22 cellular contexts compared by ENCODE assay signal in the genomic region with DNA sequence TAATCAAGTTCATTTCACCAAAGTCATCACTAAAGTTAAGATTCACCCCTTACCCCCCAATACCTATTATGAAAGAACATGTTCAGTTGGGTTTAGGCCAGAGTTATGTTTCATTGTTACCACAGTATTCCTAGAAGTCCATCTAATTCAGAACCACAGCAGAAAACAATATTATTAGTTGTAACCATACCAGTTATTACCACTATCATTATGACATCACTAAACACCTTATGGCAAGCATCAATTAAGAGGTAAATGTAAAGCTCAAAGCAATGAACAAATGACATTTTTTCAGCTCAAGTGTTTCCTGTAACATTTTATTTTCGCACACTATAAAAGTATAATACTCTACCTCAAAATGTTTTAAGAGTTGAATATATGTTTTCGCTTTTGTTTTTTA. TPM values are rescaled to one million over a fixed set of nuclear protein-coding genes. Genes with fewer than 3 reads are reported as not detected.
A peak's percentile ranks its signal among the peaks of the same experiment; 100 is the strongest.
DNase-seq lines count a peak whose midpoint lies in the region; ATAC-seq, FAIRE-seq and TF ChIP-seq lines count a peak whose summit lies in the region.
"Had no signal": no experiment of that assay in that cellular context is flagged by ENCODE, and none has a peak within 500 bp of the region (broad histone marks: within the 10 kb centered on the region; RNA-seq: fewer than 3 reads in every experiment).

No MANE protein-coding gene starts in this region.

- H3K9ac ChIP-seq in HepG2 (ENCODE audit: insufficient read depth, low read depth, low read length) = no peak overlapping the region
- H3K9ac ChIP-seq: BLaER1 had no signal

- H3K4me3 ChIP-seq in HepG2 (replicated peaks in 1 of 3; ENCODE audit: insufficient read depth in 1 of 3, low read depth in 2 of 3, low read length in 3 of 3) (no peak overlapping the region), right lobe of liver (no peak overlapping the region), GM23338 (no peak overlapping the region)
- H3K4me3 ChIP-seq: BLaER1, GM12878, HAP-1 had no signal

- H3K9me3 Mint-ChIP-seq in brain (peaks cover 0 to 6% (median 0%) of the 10 kb centered on the region in 5 experiments), type B pancreatic cell (peaks cover 4% of the 10 kb centered on the region), progenitor cell of endocrine pancreas (ENCODE audit: low read depth) (no peaks in the 10 kb centered on the region), GM23338 (no peaks in the 10 kb centered on the region; the same call in 2 of the 3 replicates)
- H3K9me3 Mint-ChIP-seq: CD4-positive, CD25-positive, alpha-beta regulatory T cell; CD8-positive, alpha-beta memory T cell had no signal

- TF ChIP-seq POLR2A in HepG2 (IDR thresholded peaks at IDR 0.05; ENCODE audit: insufficient read depth in 1 of 2, low read depth in 2 of 2, low read length in 2 of 2) (no peak), right lobe of liver (IDR thresholded peaks at IDR 0.05) (no peak)

- no peak for TF ChIP-seq EP300 in HepG2 (IDR thresholded peaks at IDR 0.05; ENCODE audit: low read depth in 2 of 2, low read length in 2 of 2)
- no peak for TF ChIP-seq EP300 in HepG2 (CRISPR knock-in tag; IDR thresholded peaks at IDR 0.05; ENCODE audit: borderline replicate concordance)

- peaks cover 4% of the 10 kb centered on the region; the same call in 1 of the 2 replicates for H3F3A ChIP-seq in GM23338 (replicated peaks; ENCODE audit: low read depth)

- CTCF ChIA-PET in HepG2 (lab: Yijun Ruan, JAX; ENCODE audit: low intra/inter-chr PET ratio, low total read pairs) = no interaction called here

- H3K79me2 ChIP-seq in HepG2 (ENCODE audit: insufficient read depth, low read length) = no peaks in the 10 kb centered on the region
- H3K79me2 ChIP-seq in GM23338 (replicated peaks; ENCODE audit: insufficient read depth) = peaks cover 51% of the 10 kb centered on the region

- H3K27ac ChIP-seq in HepG2 (ENCODE audit: extremely low read length, insufficient read depth, low read length) (no peak overlapping the region), right lobe of liver (no peak overlapping the region), GM23338 (ENCODE audit: low read depth) (no peak overlapping the region)
- H3K27ac ChIP-seq: 22Rv1, BLaER1, C4-2B had no signal

- 85% methylated on average over 2 of the region's 2 CpGs for WGBS in HepG2 (ENCODE audit: low lambda C conversion rate)
- WGBS in right lobe of liver (ENCODE audit: insufficient coverage, low coverage, low lambda C conversion rate, missing lambda C conversion rate) = 100% methylated on average over 2 of the region's 2 CpGs

- no peak overlapping the region for H2AFZ ChIP-seq in HepG2 (ENCODE audit: low read length)
- no peak overlapping the region for H2AFZ ChIP-seq in GM23338

- H3K27me3 Mint-ChIP-seq in brain (peaks cover 4% of the 10 kb centered on the region), type B pancreatic cell (no peaks in the 10 kb centered on the region), progenitor cell of endocrine pancreas (peaks cover 6% of the 10 kb centered on the region), GM23338 (ENCODE audit: insufficient read depth, low read depth, poor library complexity) (no peaks in the 10 kb centered on the region)
- H3K27me3 Mint-ChIP-seq: B cell; CD4-positive, CD25-positive, alpha-beta regulatory T cell had no signal

- POLR2A ChIA-PET in HepG2 (lab: Yijun Ruan, JAX) = no interaction called here

- H3K4me1 ChIP-seq in HepG2 (ENCODE audit: insufficient read depth, low read length) = peaks cover 17% of the 10 kb centered on the region
- H3K4me1 ChIP-seq in right lobe of liver = peaks cover 0 to 19% (median 0%) of the 10 kb centered on the region in 4 donors
- H3K4me1 ChIP-seq in GM23338 (ENCODE audit: insufficient read depth) = peaks cover 24% of the 10 kb centered on the region

- H3K36me3 Mint-ChIP-seq in brain (peaks cover 22% of the 10 kb centered on the region), type B pancreatic cell (peaks cover 8% of the 10 kb centered on the region), progenitor cell of endocrine pancreas (ENCODE audit: insufficient read depth) (no peaks in the 10 kb centered on the region), GM23338 (ENCODE audit: low read depth) (no peaks in the 10 kb centered on the region)

- intact Hi-C loops in HepG2 (cut with micrococcal nuclease; ENCODE audit: unreplicated experiment) = no loop called here
- intact Hi-C loops in right lobe of liver (cut with DNase I) = no loop called here

- no peak for FAIRE-seq in HepG2 (lab: Jason Lieb, UNC)
- FAIRE-seq: A204.1, D721Med, GM12878, H54 had no signal

- TF ChIP-seq RAD21 in HepG2 (CRISPR knock-in tag; IDR thresholded peaks at IDR 0.05) = no peak

- no TSS peak for BruUV-seq in HepG2 (replicated peaks; lab: Mats Ljungman, UMichigan)

- DNase-seq in HepG2 (ENCODE audit: low spot score) (no peak), right lobe of liver (no peak), type B pancreatic cell (ENCODE audit: extremely low spot score, unreplicated experiment) (no peak), progenitor cell of endocrine pancreas (ENCODE audit: low spot score, unreplicated experiment) (no peak), GM23338 (ENCODE audit: low spot score) (no peak)
- DNase-seq: CD4-positive, CD25-positive, alpha-beta regulatory T cell; CD8-positive, alpha-beta memory T cell; DMS 273 treated with DMSO at 0.1 percent for 48 hours; DMS79; EL; GDM1; GOT3 had no signal

- in situ Hi-C loops in HepG2 (cut with HindIII; ENCODE audit: extremely low pct_ligation_motif_present, low pct_unique_long_range_greater_than_20kb) = no loop called here

- H3K4me3 Mint-ChIP-seq in brain = peak overlapping the region in 4 of 5 experiments; percentile 13 to 24 (median 22)
- H3K4me3 Mint-ChIP-seq in type B pancreatic cell = peak overlapping the region; percentile 21
- H3K4me3 Mint-ChIP-seq in progenitor cell of endocrine pancreas (ENCODE audit: low read depth) = no peak overlapping the region
- no peak overlapping the region for H3K4me3 Mint-ChIP-seq in GM23338
- H3K4me3 Mint-ChIP-seq: B cell had no signal

- H3K9me3 ChIP-seq in HepG2 (ENCODE audit: low read length) = no peaks in the 10 kb centered on the region
- H3K9me3 ChIP-seq in right lobe of liver = no peaks in the 10 kb centered on the region
- H3K9me3 ChIP-seq: BLaER1, HAP-1 had no signal

- no peaks in the 10 kb centered on the region for H3K36me3 ChIP-seq in HepG2 (replicated peaks in 1 of 2; ENCODE audit: control insufficient read depth in 1 of 2, insufficient read depth in 2 of 2, low read length in 2 of 2)
- H3K36me3 ChIP-seq in right lobe of liver = no peaks in the 10 kb centered on the region
- no peaks in the 10 kb centered on the region for H3K36me3 ChIP-seq in GM23338 (ENCODE audit: insufficient read depth)
- H3K36me3 ChIP-seq: BLaER1, HAP-1 had no signal

- no peaks in the 10 kb centered on the region for H4K20me1 ChIP-seq in HepG2 (ENCODE audit: insufficient read depth, low read length)
- no peaks in the 10 kb centered on the region for H4K20me1 ChIP-seq in GM23338 (replicated peaks; ENCODE audit: insufficient read depth)

- H3K4me1 Mint-ChIP-seq in brain = peaks cover 50% of the 10 kb centered on the region
- peaks cover 24% of the 10 kb centered on the region for H3K4me1 Mint-ChIP-seq in type B pancreatic cell (ENCODE audit: unreplicated experiment)
- H3K4me1 Mint-ChIP-seq in progenitor cell of endocrine pancreas (ENCODE audit: low read depth) = peaks cover 2% of the 10 kb centered on the region
- peaks cover 25% of the 10 kb centered on the region for H3K4me1 Mint-ChIP-seq in GM23338

- peaks cover 0 to 21% of the 10 kb centered on the region in 2 experiments; a peak in 3 of 5 replicates for H3K27me3 ChIP-seq in HepG2 (ENCODE audit: control insufficient read depth in 1 of 2, insufficient read depth in 2 of 2, low read length in 2 of 2)
- no peaks in the 10 kb centered on the region for H3K27me3 ChIP-seq in right lobe of liver
- 0 out of 2 replicates have a peak, but pooled peaks cover 2% of the 10 kb centered on the region for H3K27me3 ChIP-seq in GM23338 (ENCODE audit: insufficient read depth)

- no peaks in the 10 kb centered on the region for H3K9me2 ChIP-seq in GM23338 (ENCODE audit: insufficient read depth)

- TF ChIP-seq CTCF in HepG2 (CRISPR knock-in tag; IDR thresholded peaks at IDR 0.05) = no peak
- no peak for TF ChIP-seq CTCF in right lobe of liver (IDR thresholded peaks at IDR 0.05)
- TF ChIP-seq CTCF in brain (conservative IDR thresholded peaks at IDR 0.05) = no peak
- TF ChIP-seq CTCF in type B pancreatic cell (conservative IDR thresholded peaks at IDR 0.05) = no peak
- no peak for TF ChIP-seq CTCF in progenitor cell of endocrine pancreas (IDR thresholded peaks at IDR 0.05; ENCODE audit: unreplicated experiment)
- TF ChIP-seq CTCF in GM23338 (conservative IDR thresholded peaks at IDR 0.05; ENCODE audit: low read depth in 2 of 2) = no peak

- no peak overlapping the region for H3K27ac Mint-ChIP-seq in brain
- H3K27ac Mint-ChIP-seq in type B pancreatic cell = no peak overlapping the region
- no peak overlapping the region for H3K27ac Mint-ChIP-seq in progenitor cell of endocrine pancreas
- no peak overlapping the region for H3K27ac Mint-ChIP-seq in GM23338
- H3K27ac Mint-ChIP-seq: B cell; CD8-positive, alpha-beta memory T cell had no signal

- H3K4me2 ChIP-seq in HepG2 (ENCODE audit: low read depth, low read length) = no peak overlapping the region
- no peak overlapping the region for H3K4me2 ChIP-seq in GM23338
- H3K4me2 ChIP-seq: BLaER1 had no signal

- ATAC-seq in HepG2 (no peak), right lobe of liver (no peak), GM23338 (no peak)
- ATAC-seq: GM12878 had no signal

RNA-seq across cellular contexts. Expression of gene CEP85L, which starts 4.4 kb away (rescaled TPM):
- 1.4 and 1.7 TPM in 2 replicates for total RNA-seq in HepG2 (2016; rRNA removed; fragmentation: Illumina TruSeq; extraction: Trizol)
- total RNA-seq in HepG2 (2016; cell fraction: cytosol; rRNA removed; fragmentation: Illumina TruSeq; extraction: Trizol; ENCODE audit: low read depth) = 0.61 and 1.1 TPM in 2 replicates
- total RNA-seq in HepG2 (2016; cell fraction: insoluble cytoplasmic fraction; rRNA removed; fragmentation: Illumina TruSeq; extraction: Trizol) = 1.2 and 1.3 TPM in 2 replicates
- total RNA-seq in HepG2 (2016; cell fraction: membrane; rRNA removed; fragmentation: Illumina TruSeq; extraction: Trizol) = 0.83 and 1.00 TPM in 2 replicates
- 2.4 and 2.6 TPM in 2 replicates for total RNA-seq in HepG2 (2016; cell fraction: nucleus; rRNA removed; fragmentation: Illumina TruSeq; extraction: Trizol)
- 0.44 and 0.77 TPM in 2 replicates for polyA plus RNA-seq in HepG2 (2011; rRNA removed)
- 0.17 and 0.82 TPM in 2 replicates for polyA plus RNA-seq in HepG2 (2011; cell fraction: cytosol; rRNA removed)
- 0.56 and 0.74 TPM in 2 replicates for polyA plus RNA-seq in HepG2 (2011; cell fraction: nucleus; rRNA removed)
- polyA plus RNA-seq in HepG2 (2012) = 0.30 and 0.35 TPM in 2 replicates
- polyA plus RNA-seq in HepG2 (2016; cell fraction: cytosol; fragmentation: Illumina TruSeq; extraction: Trizol; ENCODE audit: low read depth) = 0.16 and 0.33 TPM in 2 replicates
- 0.70 and 0.80 TPM in 2 replicates for polyA plus RNA-seq in HepG2 (2016; cell fraction: insoluble cytoplasmic fraction; fragmentation: Illumina TruSeq; extraction: Trizol; ENCODE audit: low read depth)
- 0.33 and 0.34 TPM in 2 replicates for polyA plus RNA-seq in HepG2 (2016; cell fraction: membrane; fragmentation: Illumina TruSeq; extraction: Trizol; ENCODE audit: low read depth)
- 0.22 and 0.37 TPM in 2 replicates for polyA plus RNA-seq in HepG2 (2016; cell fraction: nucleus; fragmentation: Illumina TruSeq; extraction: Trizol; ENCODE audit: insufficient read depth, low read depth)
- polyA minus RNA-seq in HepG2 (2011; rRNA and poly(A)+ RNA removed; ENCODE audit: low replicate concordance) = 5.0 and 12.4 TPM in 2 replicates
- polyA minus RNA-seq in HepG2 (2011; cell fraction: cytosol; rRNA and poly(A)+ RNA removed) = 0.79 and 1.5 TPM in 2 replicates
- 5.8 and 9.8 TPM in 2 replicates for polyA minus RNA-seq in HepG2 (2011; cell fraction: nucleus; rRNA and poly(A)+ RNA removed)
- total RNA-seq in right lobe of liver = 1 to 10 TPM; 2.9 to 8.7 (median 4.1) TPM
- 2.2 TPM for polyA plus RNA-seq in brain (ENCODE audit: insufficient read depth, low read depth, low replicate concordance)
- total RNA-seq in type B pancreatic cell (ENCODE audit: low replicate concordance) = 8.9 and 16.1 TPM in 2 replicates
- 6.8 and 8.8 TPM in 2 replicates for total RNA-seq in progenitor cell of endocrine pancreas
- 10.1 and 13.4 TPM in 2 replicates for total RNA-seq in GM23338 (2014; rRNA removed; shearing (Covaris generic))
- 9.1 and 10.8 TPM in 2 replicates for polyA plus RNA-seq in GM23338 (2016; fragmentation: Nextera tagmentation; extraction: Ambion mirVana)

Comparison
In these comparisons a context has a peak if more than half of its experiments do, and no peak if none do; other contexts are left out.
1. H3K4me3 Mint-ChIP-seq: peak in brain (4 of 5) and type B pancreatic cell (single experiment); none in progenitor cell of endocrine pancreas (single experiment) and GM23338 (single experiment).